In the genomic region with DNA sequence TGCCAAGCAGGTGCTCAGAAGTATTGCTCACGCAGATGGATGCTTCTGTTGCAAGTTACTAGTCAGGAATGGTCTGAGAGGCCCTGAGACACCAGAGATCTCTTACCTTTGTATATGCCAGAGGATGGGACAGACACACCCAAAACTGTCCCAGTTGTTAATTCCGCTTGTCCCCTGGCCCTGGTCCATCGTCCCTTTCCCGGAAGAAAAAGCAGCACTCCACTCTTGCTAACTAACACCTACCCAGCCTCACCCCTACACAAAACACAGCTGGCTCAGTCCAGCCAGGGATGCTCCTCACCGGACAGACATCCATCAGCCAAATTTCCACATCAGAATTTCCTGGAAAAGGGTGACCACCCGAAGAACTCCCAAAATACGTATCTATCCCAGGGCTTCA, we compare ENCODE assay signal across 15 cellular contexts. TPM values are rescaled to one million over a fixed set of nuclear protein-coding genes. Genes with fewer than 3 reads are reported as not detected.
A peak's percentile ranks its signal among the peaks of the same experiment; 100 is the strongest.
DNase-seq lines count a peak whose midpoint lies in the region; ATAC-seq and TF ChIP-seq lines count a peak whose summit lies in the region.
"Had no signal": no experiment of that assay in that cellular context is flagged by ENCODE, and none has a peak within 500 bp of the region (broad histone marks: within the 10 kb centered on the region; RNA-seq: fewer than 3 reads in every experiment).

No MANE protein-coding gene starts in this region.

- peak overlapping the region in 7 of 11 experiments; percentile 11 to 95 (median 89); a peak in 11 of 22 replicates for H3K9ac ChIP-seq in BLaER1 treated with 17β-estradiol and CSF1 and Interleukin-3, amounts not matched to agents 10 nM and 100 nM

- peaks cover 16 to 54% (median 37%) of the 10 kb centered on the region in 10 experiments for H3K4me1 ChIP-seq in BLaER1 treated with 17β-estradiol and CSF1 and Interleukin-3, amounts not matched to agents 10 nM and 100 nM
- no peaks in the 10 kb centered on the region for H3K4me1 ChIP-seq in psoas muscle

- no peak overlapping the region for H3K27ac Mint-ChIP-seq in activated B cell treated with CpG ODN at 0.5 μM for 24 hours
- H3K27ac Mint-ChIP-seq in immature natural killer cell, result peak overlapping the region in 3 of 6 donors; percentile 10 to 66 (median 37)
- H3K27ac Mint-ChIP-seq: activated naive CD8-positive, alpha-beta T cell treated with anti-CD3 and anti-CD28 coated beads, Interleukin-2, amount 10 ng/mL, durations not matched to agents 7 days and 5 days; activated T-cell treated with anti-CD3 and anti-CD28 coated beads, Interleukin-2, amount 50 U/mL, for 72 hours; naive thymus-derived CD4-positive, alpha-beta T cell had no signal

- H3K4me3 Mint-ChIP-seq in activated B cell treated with CpG ODN at 0.5 μM for 24 hours, result peak overlapping the region; percentile 47
- H3K4me3 Mint-ChIP-seq in immature natural killer cell, result peak overlapping the region; percentile 74 to 80 (median 76)
- H3K4me3 Mint-ChIP-seq: activated naive CD8-positive, alpha-beta T cell treated with anti-CD3 and anti-CD28 coated beads, Interleukin-2, amount 10 ng/mL, durations not matched to agents 7 days and 5 days; activated T-cell treated with anti-CD3 and anti-CD28 coated beads, Interleukin-2, amount 50 U/mL, for 72 hours had no signal

- DNase-seq in activated B cell treated with CpG ODN at 0.5 μM for 24 hours (no peak), immature natural killer cell (no peak), psoas muscle (no peak), CD1c-positive myeloid dendritic cell (ENCODE audit: extremely low spot score) (no peak), NCI-H2081 treated with DMSO at 0.1 percent for 48 hours (lab: John Stamatoyannopoulos, UW) (no peak), NCI-H69 (lab: John Stamatoyannopoulos, UW) (no peak)
- DNase-seq: activated CD4-positive, alpha-beta T cell treated with anti-CD3 and anti-CD28 coated beads, Interleukin-2, amount 50 U/mL, for 48 hours; activated naive CD8-positive, alpha-beta T cell treated with anti-CD3 and anti-CD28 coated beads, Interleukin-2, amount 10 ng/mL, durations not matched to agents 7 days and 5 days; activated T-cell treated with anti-CD3 and anti-CD28 coated beads, Interleukin-2, amount 50 U/mL, for 72 hours; Calu3; effector CD8-positive, alpha-beta T cell; naive thymus-derived CD4-positive, alpha-beta T cell; NCI-H1417 had no signal

- peaks cover 14 to 53% (median 35%) of the 10 kb centered on the region in 11 experiments for H3K36me3 ChIP-seq in BLaER1 treated with 17β-estradiol and CSF1 and Interleukin-3, amounts not matched to agents 10 nM and 100 nM
- no peaks in the 10 kb centered on the region for H3K36me3 ChIP-seq in psoas muscle (ENCODE audit: insufficient read depth in 1 of 2, low read depth in 1 of 2)

- intact Hi-C loops in activated B cell treated with CpG ODN at 0.5 μM for 24 hours (cut with micrococcal nuclease), result no loop called here
- intact Hi-C loops in psoas muscle (cut with DNase I), result loop anchor here in 1 of 2 donors (10.0 kb wide), 2 partner anchors 62 to 172 kb away; no protein-coding TSS in a partner anchor

- H3K27me3 Mint-ChIP-seq in activated B cell treated with CpG ODN at 0.5 μM for 24 hours, result peaks cover 19% of the 10 kb centered on the region
- peaks cover 7 to 15% (median 14%) of the 10 kb centered on the region in 3 donors for H3K27me3 Mint-ChIP-seq in immature natural killer cell (ENCODE audit: low read depth in 3 of 3)

- no peak overlapping the region; a peak in 1 of 22 replicates for H3K27ac ChIP-seq in BLaER1 treated with 17β-estradiol and CSF1 and Interleukin-3, amounts not matched to agents 10 nM and 100 nM
- no peak overlapping the region for H3K27ac ChIP-seq in psoas muscle

- peaks cover 0 to 15% (median 7%) of the 10 kb centered on the region in 11 experiments; a peak in 9 of 22 replicates for H3K27me3 ChIP-seq in BLaER1 treated with 17β-estradiol and CSF1 and Interleukin-3, amounts not matched to agents 10 nM and 100 nM
- peaks cover 0 to 33% (median 20%) of the 10 kb centered on the region in 3 donors for H3K27me3 ChIP-seq in psoas muscle (ENCODE audit: insufficient read depth in 3 of 3, low read length in 2 of 3)

- peaks cover 5% of the 10 kb centered on the region for H3K36me3 Mint-ChIP-seq in activated B cell treated with CpG ODN at 0.5 μM for 24 hours (ENCODE audit: low read depth)
- H3K36me3 Mint-ChIP-seq in immature natural killer cell, result peaks cover 13 to 25% (median 21%) of the 10 kb centered on the region in 3 donors

- 70 to 77% (median 73%) methylated on average over 7 of the region's 7 CpGs for WGBS in psoas muscle, 3 donors

- peaks cover 13% of the 10 kb centered on the region for H3K9me3 Mint-ChIP-seq in activated B cell treated with CpG ODN at 0.5 μM for 24 hours
- H3K9me3 Mint-ChIP-seq in immature natural killer cell, result peaks cover 4 to 21% (median 11%) of the 10 kb centered on the region in 6 donors

- ATAC-seq in activated B cell treated with CpG ODN at 0.5 μM for 24 hours (ENCODE audit: low read depth) (no peak), psoas muscle (no peak), HG02678 (IDR thresholded peaks at IDR 0.05; ENCODE audit: unreplicated experiment) (no peak)
- ATAC-seq: activated T-cell treated with anti-CD3 and anti-CD28 coated beads, Interleukin-2, amount 50 U/mL, for 72 hours; naive thymus-derived CD4-positive, alpha-beta T cell had no signal

- H4K20me1 ChIP-seq in BLaER1 treated with 17β-estradiol and CSF1 and Interleukin-3, amounts not matched to agents 10 nM and 100 nM, result peaks cover 7 to 58% (median 32%) of the 10 kb centered on the region in 11 experiments; a peak in 17 of 22 replicates

- peak overlapping the region; percentile 81 to 100 (median 96); a peak in 18 of 20 replicates for H3K4me3 ChIP-seq in BLaER1 treated with 17β-estradiol and CSF1 and Interleukin-3, amounts not matched to agents 10 nM and 100 nM
- peak overlapping the region; percentile 63 for H3K4me3 ChIP-seq in psoas muscle

- peak overlapping the region; percentile 90 to 99 (median 98) for H3K4me2 ChIP-seq in BLaER1 treated with 17β-estradiol and CSF1 and Interleukin-3, amounts not matched to agents 10 nM and 100 nM

- TF ChIP-seq CTCF in activated B cell treated with CpG ODN at 0.5 μM for 24 hours (IDR thresholded peaks at IDR 0.05) (no peak), psoas muscle (IDR thresholded peaks at IDR 0.05) (no peak)

- CTCF ChIA-PET in activated B cell treated with CpG ODN at 0.5 μM for 24 hours (lab: Charles Lee), result no interaction called here

- H3K9me3 ChIP-seq in BLaER1 treated with 17β-estradiol and CSF1 and Interleukin-3, amounts not matched to agents 10 nM and 100 nM (replicated peaks in 1 of 11), result peaks cover 25 to 52% (median 47%) of the 10 kb centered on the region in 11 experiments
- peaks cover 12% of the 10 kb centered on the region for H3K9me3 ChIP-seq in psoas muscle

- POLR2A ChIA-PET in activated B cell treated with CpG ODN at 0.5 μM for 24 hours (lab: Charles Lee), result interaction anchor here (0.6 to 1.0 kb wide), 3 partner anchors 8 to 1975 kb away, joined by 3 to 5 read pairs (median 4); no protein-coding TSS in a partner anchor

- H3K4me1 Mint-ChIP-seq in activated B cell treated with CpG ODN at 0.5 μM for 24 hours (peaks cover 12% of the 10 kb centered on the region), immature natural killer cell (peaks cover 19 to 50% of the 10 kb centered on the region in 2 donors)

RNA-seq across cellular contexts. Expression of a gene that starts 2.0 kb away (rescaled TPM):
- total RNA-seq in activated B cell treated with CpG ODN at 0.5 μM for 24 hours, result 39.8 and 44.2 TPM in 2 replicates
- 10 to 100 TPM in 2 of 3 donors, 1 to 10 TPM in 1; 8.1 to 31.2 (median 13.7) TPM for polyA plus RNA-seq in immature natural killer cell
- total RNA-seq in psoas muscle, result 10 to 100 TPM in 2 of 4 donors, 1 to 10 TPM in 2; 7.0 to 16.9 (median 9.6) TPM
- 1 to 10 TPM; 1.4 to 2.3 (median 1.6) TPM for polyA plus RNA-seq in psoas muscle
